Comparison of ENCODE assay signal across 30 cellular contexts in genomic region chr13:82407321-82407720, GRCh38.
"Had no signal": no experiment of that assay in that cellular context is flagged by ENCODE, and none has a peak within 500 bp of the region (broad histone marks: within the 10 kb centered on the region; RNA-seq: fewer than 3 reads in every experiment).

No MANE protein-coding gene starts in this region.

- H3K4me3 Mint-ChIP-seq: activated CD4-positive, alpha-beta memory T cell treated with anti-CD3 and anti-CD28 coated beads for 36 hours; activated naive CD4-positive, alpha-beta T cell treated with anti-CD3 and anti-CD28 coated beads for 36 hours; activated T-cell treated with anti-CD3 and anti-CD28 coated beads, Interleukin-2, amount 50 U/mL, for 4 hours; activated T-helper 1 cell treated with anti-CD3 and anti-CD28 coated beads, Interleukin-12 subunit alpha, Interleukin-12 subunit beta, Interleukin-2, Interleukin-4 antibody, amounts not matched to agents 30 ng/mL and 10 ng/mL and 1 ng/mL, durations not matched to agents 14 hours and 24 hours and 36 hours; T-helper 1 cell treated with Interleukin-12 subunit alpha and Interleukin-12 subunit beta and Interleukin-4 antibody, amounts not matched to agents 30 μg/mL and 1 μg/mL, for 36 hours; T-helper 2 cell treated with Interferon-gamma antibody and Interleukin-4, amounts not matched to agents 5 μg/mL and 100 μg/mL, for 36 hours had no signal

- H3K27me3 ChIP-seq: adrenal gland, body of pancreas, SJSA1 had no signal

- H3K36me3 ChIP-seq: adrenal gland, SJSA1 had no signal

- H3K9me3 ChIP-seq: adrenal gland, body of pancreas, SK-N-SH had no signal

- H3K27me3 Mint-ChIP-seq: activated CD4-positive, alpha-beta memory T cell treated with anti-CD3 and anti-CD28 coated beads for 36 hours had no signal

- H3K27ac Mint-ChIP-seq: activated CD4-positive, alpha-beta memory T cell treated with anti-CD3 and anti-CD28 coated beads for 36 hours; activated naive CD4-positive, alpha-beta T cell treated with anti-CD3 and anti-CD28 coated beads for 36 hours; activated naive CD4-positive, alpha-beta T cell treated with anti-CD3 and anti-CD28 coated beads, Interleukin-2, amount 50 U/mL, for 72 hours; activated T-helper 1 cell treated with anti-CD3 and anti-CD28 coated beads, Interleukin-12 subunit alpha, Interleukin-12 subunit beta, Interleukin-2, Interleukin-4 antibody, amounts not matched to agents 30 ng/mL and 10 ng/mL and 1 ng/mL, durations not matched to agents 14 hours and 24 hours and 36 hours; T-helper 1 cell treated with Interleukin-12 subunit alpha and Interleukin-12 subunit beta and Interleukin-4 antibody, amounts not matched to agents 30 μg/mL and 1 μg/mL, for 36 hours; T-helper 2 cell treated with Interferon-gamma antibody and Interleukin-4, amounts not matched to agents 5 μg/mL and 100 μg/mL, for 36 hours had no signal

- H3K4me2 ChIP-seq: SK-N-SH had no signal

- H3K9me2 ChIP-seq: SK-N-SH had no signal

- H3K27ac ChIP-seq: adrenal gland, body of pancreas, SJSA1 had no signal

- H3K4me3 ChIP-seq: adrenal gland, body of pancreas, SJSA1 had no signal

- H3K4me1 ChIP-seq: adrenal gland, body of pancreas, SJSA1 had no signal

- DNase-seq: activated CD4-positive, alpha-beta memory T cell treated with anti-CD3 and anti-CD28 coated beads for 36 hours; activated CD4-positive, alpha-beta T cell treated with anti-CD3 and anti-CD28 coated beads for 4 hours; activated CD4-positive, alpha-beta T cell treated with anti-CD3 and anti-CD28 coated beads, Interleukin-2, amount 50 U/mL, for 1 hour; activated CD8-positive, alpha-beta memory T cell treated with anti-CD3 and anti-CD28 coated beads, Interleukin-2, amount 50 U/mL, for 4 hours; activated gamma-delta T cell treated with Interleukin-2 at 50 U/mL for 16 hours; activated naive CD4-positive, alpha-beta T cell treated with anti-CD3 and anti-CD28 coated beads for 36 hours; activated T-cell treated with anti-CD3 and anti-CD28 coated beads for 4 hours; activated T-cell treated with anti-CD3 and anti-CD28 coated beads, Interleukin-2, amount 50 U/mL, for 4 hours; adrenal gland; body of pancreas; caudate nucleus; cerebellar nuclear complex; NCI-H1092 treated with DMSO at 0.1 percent for 48 hours; NCI-H1417; NCI-H146; NCI-H187; NCI-H2029 treated with DMSO at 0.1 percent for 48 hours; NCI-H2107; NCI-H2171; NCI-H446; NCI-H524; SHP77 treated with DMSO at 0.1 percent for 48 hours; SK-N-SH had no signal

- H3K9ac ChIP-seq: SK-N-SH had no signal

- H3K36me3 Mint-ChIP-seq: activated CD4-positive, alpha-beta memory T cell treated with anti-CD3 and anti-CD28 coated beads for 36 hours; activated naive CD4-positive, alpha-beta T cell treated with anti-CD3 and anti-CD28 coated beads, Interleukin-2, amount 50 U/mL, for 72 hours had no signal

- ATAC-seq: activated CD4-positive, CD25-positive, alpha-beta regulatory T cell treated with anti-CD3 and anti-CD28 coated beads, Interleukin-2, amount 50 U/mL, for 24 hours; activated naive CD4-positive, alpha-beta T cell treated with anti-CD3 and anti-CD28 coated beads, Interleukin-2, amount 50 U/mL, for 72 hours; activated T-cell treated with anti-CD3 and anti-CD28 coated beads, Interleukin-2, amount 50 U/mL, for 4 hours; body of pancreas; Panc1 had no signal
